Comparison of ENCODE assay signal across 18 cellular contexts in genomic region chr1:211750599-211750998, GRCh38.
DNase-seq lines count a peak whose midpoint lies in the region; ATAC-seq, FAIRE-seq and TF ChIP-seq lines count a peak whose summit lies in the region.
"Had no signal": no experiment of that assay in that cellular context is flagged by ENCODE, and none has a peak within 500 bp of the region (broad histone marks: within the 10 kb centered on the region; RNA-seq: fewer than 3 reads in every experiment).

No MANE protein-coding gene starts in this region.

- no TSS peak for BruUV-seq in Panc1 (replicated peaks; lab: Mats Ljungman, UMichigan)

- peaks cover 16% of the 10 kb centered on the region for H3K36me3 Mint-ChIP-seq in endodermal cell (ENCODE audit: low read depth)
- H3K36me3 Mint-ChIP-seq in type B pancreatic cell = peaks cover 6% of the 10 kb centered on the region
- peaks cover 10 to 31% of the 10 kb centered on the region in 2 donors for H3K36me3 Mint-ChIP-seq in CD4-positive, alpha-beta memory T cell
- H3K36me3 Mint-ChIP-seq in CD8-positive, alpha-beta memory T cell = peaks cover 0 to 43% (median 7%) of the 10 kb centered on the region in 3 donors

- H3K4me1 ChIP-seq in Panc1 (ENCODE audit: control insufficient read depth, insufficient read depth, low read length) = no peaks in the 10 kb centered on the region; the same call in 1 of the 2 replicates
- H3K4me1 ChIP-seq in endodermal cell (ENCODE audit: control insufficient read depth, insufficient read depth, low read length) = peaks cover 17% of the 10 kb centered on the region
- no peaks in the 10 kb centered on the region for H3K4me1 ChIP-seq in CD4-positive, alpha-beta memory T cell (ENCODE audit: insufficient read depth, low read length)
- no peaks in the 10 kb centered on the region for H3K4me1 ChIP-seq in CD8-positive, alpha-beta memory T cell (ENCODE audit: insufficient read depth, low read length)
- H3K4me1 ChIP-seq: BLaER1 treated with 17β-estradiol and CSF1 and Interleukin-3, amounts not matched to agents 10 nM and 100 nM had no signal

- in situ Hi-C loops in Panc1 (cut with HindIII; ENCODE audit: low pct_unique_long_range_greater_than_20kb, low sequenced_read_pairs) = no loop called here

- H3K4me1 Mint-ChIP-seq in endodermal cell = peaks cover 51% of the 10 kb centered on the region
- peaks cover 9% of the 10 kb centered on the region for H3K4me1 Mint-ChIP-seq in type B pancreatic cell (ENCODE audit: unreplicated experiment)
- H3K4me1 Mint-ChIP-seq in CD4-positive, alpha-beta memory T cell = peaks cover 0 to 1% (median 0%) of the 10 kb centered on the region in 4 donors
- peaks cover 3 to 5% (median 4%) of the 10 kb centered on the region in 3 donors for H3K4me1 Mint-ChIP-seq in CD8-positive, alpha-beta memory T cell

- no peak overlapping the region for H3K4me3 ChIP-seq in Panc1 (ENCODE audit: low read depth in 2 of 2, low read length in 2 of 2)
- peak overlapping the region; percentile 13 for H3K4me3 ChIP-seq in endodermal cell (ENCODE audit: low read length)
- no peak overlapping the region for H3K4me3 ChIP-seq in retinal pigment epithelial cell (ENCODE audit: low read length)
- H3K4me3 ChIP-seq in CD4-positive, alpha-beta memory T cell (ENCODE audit: low read length in 2 of 2) = no peak overlapping the region
- H3K4me3 ChIP-seq in CD8-positive, alpha-beta memory T cell (ENCODE audit: low read length) = no peak overlapping the region
- H3K4me3 ChIP-seq: A549; BLaER1 treated with 17β-estradiol and CSF1 and Interleukin-3, amounts not matched to agents 10 nM and 100 nM had no signal

- intact Hi-C loops in Panc1 (cut with micrococcal nuclease; ENCODE audit: unreplicated experiment) = no loop called here
- intact Hi-C loops in CD4-positive, alpha-beta memory T cell (cut with micrococcal nuclease) = no loop called here

- FAIRE-seq in D721Med (lab: Jason Lieb, UNC) = peak; percentile 100

- H3K27ac ChIP-seq in Panc1 (ENCODE audit: low read length) (0 out of 2 replicates have a peak overlapping the region, but pooled peaks have one; percentile 23), endodermal cell (ENCODE audit: low read depth, low read length) (peak overlapping the region; percentile 29)
- no peak overlapping the region for H3K27ac ChIP-seq in CD4-positive, alpha-beta memory T cell (ENCODE audit: low read depth, low read length)
- H3K27ac ChIP-seq in CD8-positive, alpha-beta memory T cell (ENCODE audit: low read depth, low read length) = no peak overlapping the region
- H3K27ac ChIP-seq: A549; BLaER1 treated with 17β-estradiol and CSF1 and Interleukin-3, amounts not matched to agents 10 nM and 100 nM had no signal

- 23% methylated on average over 1 of the region's 1 CpG; no CpG with 5 or more reads in 1 of the 2 experiments for WGBS in endodermal cell (ENCODE audit: insufficient coverage in 1 of 2, insufficient read length in 1 of 2), 2 experiments

- no peak for ATAC-seq in Panc1
- ATAC-seq: A549 had no signal

- DNase-seq in D721Med (ENCODE audit: insufficient read length, low spot score) (no peak), Panc1 (ENCODE audit: low read depth, low spot score) (no peak), endodermal cell (no peak), retinal pigment epithelial cell (ENCODE audit: low read depth) (peak; percentile 82), type B pancreatic cell (ENCODE audit: extremely low spot score, unreplicated experiment) (no peak)
- no peak for DNase-seq in CD4-positive, alpha-beta memory T cell
- no peak for DNase-seq in CD8-positive, alpha-beta memory T cell
- DNase-seq: DMS153; HCEC 1CT; NCI-H1105 treated with DMSO at 0.1 percent for 48 hours; NCI-H1694 treated with DMSO at 0.1 percent for 48 hours; NCI-H2107; NCI-H226; NCI-H526; NK-92 treated with Interleukin-12 subunit alpha and Interleukin-12 subunit beta, amount 100 ng/mL, for 24 hours; SHP77 treated with DMSO at 0.1 percent for 48 hours had no signal

- H3K9me3 Mint-ChIP-seq in endodermal cell (no peaks in the 10 kb centered on the region), type B pancreatic cell (no peaks in the 10 kb centered on the region)
- H3K9me3 Mint-ChIP-seq in CD4-positive, alpha-beta memory T cell = no peaks in the 10 kb centered on the region
- no peaks in the 10 kb centered on the region for H3K9me3 Mint-ChIP-seq in CD8-positive, alpha-beta memory T cell

- H3K9me3 ChIP-seq in Panc1 (ENCODE audit: control insufficient read depth, insufficient read depth, low read depth, low read length) = no peaks in the 10 kb centered on the region
- no peaks in the 10 kb centered on the region for H3K9me3 ChIP-seq in endodermal cell (ENCODE audit: control insufficient read depth, low read length)
- H3K9me3 ChIP-seq in CD4-positive, alpha-beta memory T cell (ENCODE audit: control insufficient read depth in 1 of 2, low read length in 2 of 2) = no peaks in the 10 kb centered on the region
- no peaks in the 10 kb centered on the region for H3K9me3 ChIP-seq in CD8-positive, alpha-beta memory T cell (ENCODE audit: low read length)
- H3K9me3 ChIP-seq: A549; BLaER1 treated with 17β-estradiol and CSF1 and Interleukin-3, amounts not matched to agents 10 nM and 100 nM had no signal

- POLR2A ChIA-PET in Panc1 (lab: Charles Lee) = no interaction called here
- POLR2A ChIA-PET in CD4-positive, alpha-beta memory T cell (lab: Charles Lee; ENCODE audit: partially characterized antibody) = no interaction called here
- POLR2A ChIA-PET in CD8-positive, alpha-beta memory T cell (lab: Charles Lee) = no interaction called here

- H3K4me3 Mint-ChIP-seq in endodermal cell (peak overlapping the region; percentile 9), type B pancreatic cell (no peak overlapping the region)
- no peak overlapping the region for H3K4me3 Mint-ChIP-seq in CD4-positive, alpha-beta memory T cell
- H3K4me3 Mint-ChIP-seq in CD8-positive, alpha-beta memory T cell = no peak overlapping the region

- H3K27me3 ChIP-seq in Panc1 (ENCODE audit: control insufficient read depth, insufficient read depth, low read length) = no peaks in the 10 kb centered on the region
- H3K27me3 ChIP-seq in endodermal cell (ENCODE audit: control insufficient read depth, insufficient read depth, low read length, poor library complexity, severe bottlenecking) = no peaks in the 10 kb centered on the region
- H3K27me3 ChIP-seq in CD4-positive, alpha-beta memory T cell (ENCODE audit: insufficient read depth, low read length) = no peaks in the 10 kb centered on the region
- no peaks in the 10 kb centered on the region for H3K27me3 ChIP-seq in CD8-positive, alpha-beta memory T cell (ENCODE audit: insufficient read depth, low read length, poor library complexity, severe bottlenecking)
- H3K27me3 ChIP-seq: BLaER1 treated with 17β-estradiol and CSF1 and Interleukin-3, amounts not matched to agents 10 nM and 100 nM had no signal

- H3K27me3 Mint-ChIP-seq in endodermal cell (ENCODE audit: insufficient read depth) = no peaks in the 10 kb centered on the region
- H3K27me3 Mint-ChIP-seq in type B pancreatic cell = no peaks in the 10 kb centered on the region
- H3K27me3 Mint-ChIP-seq in CD4-positive, alpha-beta memory T cell = no peaks in the 10 kb centered on the region
- H3K27me3 Mint-ChIP-seq in CD8-positive, alpha-beta memory T cell = no peaks in the 10 kb centered on the region

- TF ChIP-seq CTCF in D721Med (IDR thresholded peaks at IDR 0.05; ENCODE audit: insufficient read depth, missing control alignments) = no peak
- TF ChIP-seq CTCF in Panc1 (IDR thresholded peaks at IDR 0.05) = no peak
- no peak for TF ChIP-seq CTCF in endodermal cell (conservative IDR thresholded peaks at IDR 0.05)
- no peak for TF ChIP-seq CTCF in retinal pigment epithelial cell (conservative IDR thresholded peaks at IDR 0.05; ENCODE audit: low read depth, low read length)
- no peak for TF ChIP-seq CTCF in type B pancreatic cell (conservative IDR thresholded peaks at IDR 0.05)

- no peak overlapping the region for H3K9ac ChIP-seq in endodermal cell (ENCODE audit: extremely low read depth, low read length, poor library complexity, severe bottlenecking)
- H3K9ac ChIP-seq: BLaER1 treated with 17β-estradiol and CSF1 and Interleukin-3, amounts not matched to agents 10 nM and 100 nM had no signal

- H3K27ac Mint-ChIP-seq in endodermal cell = peak overlapping the region; percentile 71
- no peak overlapping the region for H3K27ac Mint-ChIP-seq in type B pancreatic cell
- peak overlapping the region in 1 of 7 donors; percentile 30 for H3K27ac Mint-ChIP-seq in CD4-positive, alpha-beta memory T cell
- H3K27ac Mint-ChIP-seq in CD8-positive, alpha-beta memory T cell = peak overlapping the region in 1 of 8 donors; percentile 46

- CTCF ChIA-PET in Panc1 (lab: Charles Lee) = no interaction called here
- CTCF ChIA-PET in CD4-positive, alpha-beta memory T cell (lab: Charles Lee; ENCODE audit: partially characterized antibody) = interaction anchor here (0.7 kb wide), 1 partner anchor 12 kb away, joined by 3 read pairs; no protein-coding TSS in a partner anchor
- CTCF ChIA-PET in CD8-positive, alpha-beta memory T cell (lab: Charles Lee) = interaction anchor here (2.4 kb wide), 1 partner anchor 11 kb away, joined by 7 read pairs; no protein-coding TSS in a partner anchor

- H3K36me3 ChIP-seq in Panc1 (ENCODE audit: control insufficient read depth, insufficient read depth, low read length) = peaks cover 7% of the 10 kb centered on the region
- peaks cover 34% of the 10 kb centered on the region for H3K36me3 ChIP-seq in endodermal cell (ENCODE audit: control insufficient read depth, insufficient read depth, low read length)
- H3K36me3 ChIP-seq in CD4-positive, alpha-beta memory T cell (ENCODE audit: insufficient read depth, low read length) = no peaks in the 10 kb centered on the region
- H3K36me3 ChIP-seq in CD8-positive, alpha-beta memory T cell (ENCODE audit: insufficient read depth, low read length) = peaks cover 11% of the 10 kb centered on the region

Comparison
In these comparisons a context has a peak if more than half of its experiments do, and no peak if none do; other contexts are left out.
1. H3K27ac ChIP-seq: peak in Panc1 (single experiment) and endodermal cell (single experiment); none in CD4-positive, alpha-beta memory T cell (single experiment) and CD8-positive, alpha-beta memory T cell (single experiment).